9 cellular contexts compared by ENCODE assay signal in the genomic region with DNA sequence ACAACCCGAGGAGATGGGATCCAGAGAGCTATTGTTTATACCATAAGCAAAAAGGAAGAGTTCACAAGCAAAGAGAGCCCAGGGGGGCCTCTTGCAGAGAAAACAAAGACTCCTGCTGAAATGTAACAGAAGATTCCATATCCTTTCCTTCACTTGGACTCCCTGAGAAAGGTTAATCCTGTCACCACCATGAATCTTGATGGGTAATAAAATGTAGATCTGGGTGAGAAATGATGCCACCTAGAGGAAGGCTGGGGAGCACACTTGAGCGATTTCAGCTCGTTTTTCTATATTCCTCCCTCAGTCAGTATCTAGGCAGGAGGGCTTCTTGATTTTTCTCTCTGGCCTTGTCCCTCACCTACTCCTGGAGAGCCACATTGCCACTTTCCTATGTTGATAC. TPM values are rescaled to one million over a fixed set of nuclear protein-coding genes. Genes with fewer than 3 reads are reported as not detected.
DNase-seq lines count a peak whose midpoint lies in the region; ATAC-seq and TF ChIP-seq lines count a peak whose summit lies in the region.
"Had no signal": no experiment of that assay in that cellular context is flagged by ENCODE, and none has a peak within 500 bp of the region (broad histone marks: within the 10 kb centered on the region; RNA-seq: fewer than 3 reads in every experiment).

No MANE protein-coding gene starts in this region.

- no peaks in the 10 kb centered on the region for H3K36me3 ChIP-seq in WERI-Rb-1
- no peaks in the 10 kb centered on the region for H3K36me3 ChIP-seq in lower lobe of right lung
- no peaks in the 10 kb centered on the region for H3K36me3 ChIP-seq in gastroesophageal sphincter
- H3K36me3 ChIP-seq: neutrophil had no signal

- ATAC-seq in HG03442 (IDR thresholded peaks at IDR 0.05; ENCODE audit: unreplicated experiment) (peak; percentile 53), lower lobe of right lung (peak in 1 of 2 donors; percentile 52), HG02981 (IDR thresholded peaks at IDR 0.05; ENCODE audit: unreplicated experiment) (no peak), gastroesophageal sphincter (no peak), GM19397 (IDR thresholded peaks at IDR 0.05; ENCODE audit: unreplicated experiment) (no peak)

- TF ChIP-seq EP300 in gastroesophageal sphincter (IDR thresholded peaks at IDR 0.05), result no peak

- intact Hi-C loops in lower lobe of right lung (cut with DNase I), result loop anchor here (10.0 kb wide), 1 partner anchor 150 kb away; a partner anchor contains a TSS

- no peak overlapping the region for H3K4me3 ChIP-seq in WERI-Rb-1 (ENCODE audit: low read depth, low read length)
- H3K4me3 ChIP-seq in lower lobe of right lung, result no peak overlapping the region
- no peak overlapping the region for H3K4me3 ChIP-seq in gastroesophageal sphincter

- WGBS in gastroesophageal sphincter (ENCODE audit: low coverage in 1 of 2), 2 donors, result 8 to 63% methylated on average over 1 to 2 of the region's 3 CpGs

- H3K4me1 ChIP-seq in lower lobe of right lung, result no peaks in the 10 kb centered on the region
- no peaks in the 10 kb centered on the region for H3K4me1 ChIP-seq in gastroesophageal sphincter

- TF ChIP-seq CTCF in WERI-Rb-1 (IDR thresholded peaks at IDR 0.05; ENCODE audit: low read depth, low read length) (peak; percentile 69), lower lobe of right lung (IDR thresholded peaks at IDR 0.05) (peak; percentile 18), gastroesophageal sphincter (IDR thresholded peaks at IDR 0.05) (peak in 1 of 4 experiments; percentile 38)

- DNase-seq in ELR (ENCODE audit: low read depth) (peak; percentile 35), WERI-Rb-1 (no peak), lower lobe of right lung (no peak)
- no peak for DNase-seq in activated CD4-positive, alpha-beta T cell treated with anti-CD3 and anti-CD28 coated beads for 48 hours

- H3K27me3 ChIP-seq in WERI-Rb-1 (ENCODE audit: insufficient read depth, low read depth, severe bottlenecking) (peaks cover 19% of the 10 kb centered on the region), lower lobe of right lung (ENCODE audit: low read depth) (no peaks in the 10 kb centered on the region), gastroesophageal sphincter (no peaks in the 10 kb centered on the region)
- H3K27me3 ChIP-seq: neutrophil had no signal

- H3K27ac ChIP-seq in WERI-Rb-1 (no peak overlapping the region), lower lobe of right lung (no peak overlapping the region), gastroesophageal sphincter (no peak overlapping the region)
- H3K27ac ChIP-seq: neutrophil had no signal

- no peaks in the 10 kb centered on the region for H3K9me3 ChIP-seq in WERI-Rb-1 (ENCODE audit: severe bottlenecking)
- H3K9me3 ChIP-seq in lower lobe of right lung, result no peaks in the 10 kb centered on the region
- H3K9me3 ChIP-seq in gastroesophageal sphincter, result no peaks in the 10 kb centered on the region
- H3K9me3 ChIP-seq: neutrophil had no signal

- TF ChIP-seq POLR2A in gastroesophageal sphincter (IDR thresholded peaks at IDR 0.05), result no peak

RNA-seq across cellular contexts. Expression of a gene that starts 10.2 kb away (rescaled TPM):
- total RNA-seq in lower lobe of right lung (not detected), gastroesophageal sphincter (under 1 TPM in 2 of 4 donors, not detected in 2; 0.35 to 0.42 TPM)
